In genomic region chr7:627661-628027, GRCh38 we compare ENCODE assay signal across 18 cellular contexts.
DNase-seq lines count a peak whose midpoint lies in the region; ATAC-seq, FAIRE-seq and TF ChIP-seq lines count a peak whose summit lies in the region.
"Had no signal": no experiment of that assay in that cellular context is flagged by ENCODE, and none has a peak within 500 bp of the region (broad histone marks: within the 10 kb centered on the region; RNA-seq: fewer than 3 reads in every experiment).

No MANE protein-coding gene starts in this region.

- H3K23ac ChIP-seq in IMR-90 (ENCODE audit: low read depth, low read length) = no peak overlapping the region
- H3K23ac ChIP-seq in H1 (ENCODE audit: insufficient read length) = no peak overlapping the region

- H3K9ac ChIP-seq in BLaER1 (no peak overlapping the region), IMR-90 (ENCODE audit: low read depth, low read length) (no peak overlapping the region), H1 (replicated peaks in 1 of 4; ENCODE audit: extremely low read depth in 1 of 4, low read depth in 3 of 4, low read length in 3 of 4) (no peak overlapping the region)

- H2AK5ac ChIP-seq in IMR-90 (ENCODE audit: low read depth, low read length) = no peak overlapping the region
- no peak overlapping the region for H2AK5ac ChIP-seq in H1 (ENCODE audit: low read depth, low read length)

- H3K79me2 ChIP-seq in H1 (ENCODE audit: control insufficient read depth in 1 of 2, insufficient read depth in 2 of 2, low read length in 2 of 2) = no peaks in the 10 kb centered on the region; a peak in 1 of 4 replicates

- H4K91ac ChIP-seq in IMR-90 (ENCODE audit: insufficient read depth, low read depth, low read length) (no peak overlapping the region), H1 (replicated peaks; ENCODE audit: insufficient read length, low read length) (no peak overlapping the region)

- H3K14ac ChIP-seq in IMR-90 (replicated peaks; ENCODE audit: low read depth, low read length) (no peak overlapping the region), H1 (ENCODE audit: insufficient read length) (no peak overlapping the region)

- H3K27me3 ChIP-seq in BLaER1 = no peaks in the 10 kb centered on the region
- H3K27me3 ChIP-seq in IMR-90 (ENCODE audit: control insufficient read depth, insufficient read depth, low read length) = no peaks in the 10 kb centered on the region
- H3K27me3 ChIP-seq in H1 (replicated peaks in 1 of 4; ENCODE audit: control insufficient read depth in 3 of 4, extremely low read depth in 1 of 4, insufficient read depth in 3 of 4, low read length in 3 of 4) = no peaks in the 10 kb centered on the region

- 92% methylated on average over 5 of the region's 17 CpGs; no CpG with 5 or more reads in 1 of the 2 experiments for WGBS in IMR-90 (ENCODE audit: extremely low coverage in 2 of 2, insufficient read length in 1 of 2), 2 experiments
- WGBS in H1 (ENCODE audit: extremely low coverage in 1 of 2, insufficient coverage in 1 of 2, insufficient read length in 1 of 2, insufficient replicate concordance in 2 of 2, low coverage in 1 of 2, low lambda C conversion rate in 2 of 2, missing lambda C conversion rate in 1 of 2), 2 experiments = 92% methylated on average over 11 of the region's 17 CpGs; no CpG with 5 or more reads in 1 of the 2 experiments

- no peak overlapping the region for H3K27ac Mint-ChIP-seq in natural killer cell treated with Interleukin-12 subunit alpha and Interleukin-12 subunit beta and Interleukin-15 and Interleukin-18, amount 100 ng/mL, for 72 hours
- H3K27ac Mint-ChIP-seq: CD4-positive, alpha-beta memory T cell had no signal

- H2AK9ac ChIP-seq in IMR-90 (replicated peaks; ENCODE audit: low read depth, low read length, poor library complexity) = no peak overlapping the region

- H2AFZ ChIP-seq in IMR-90 (replicated peaks; ENCODE audit: low read length, poor library complexity) (peak overlapping the region; percentile 21), H1 (ENCODE audit: low read length) (no peak overlapping the region)

- CTCF ChIA-PET in IMR-90 (lab: Yijun Ruan, JAX) = no interaction called here
- CTCF ChIA-PET in H1 (lab: Charles Lee; ENCODE audit: partially characterized antibody) = interaction anchor here (0.8 kb wide), 1 partner anchor 101 kb away, joined by 4 read pairs; no protein-coding TSS in a partner anchor

- no peak overlapping the region for H4K5ac ChIP-seq in IMR-90 (ENCODE audit: low read depth, low read length)
- no peak overlapping the region for H4K5ac ChIP-seq in H1 (ENCODE audit: insufficient read length, low read depth, low read length)

- no peak for TF ChIP-seq CTCF in IMR-90 (conservative IDR thresholded peaks at IDR 0.05; ENCODE audit: low read depth, low read length)
- TF ChIP-seq CTCF in H1 (IDR thresholded peaks at IDR 0.05; ENCODE audit: control extremely low read depth in 1 of 3, insufficient read depth in 1 of 3, low read depth in 1 of 3, low read length in 3 of 3) = no peak

- no peak for TF ChIP-seq EP300 in H1 (IDR thresholded peaks at IDR 0.05; ENCODE audit: borderline replicate concordance in 1 of 2, low read depth in 2 of 2, low read length in 2 of 2)

- BruUV-seq in IMR-90 (replicated peaks; lab: Mats Ljungman, UMichigan) = no TSS peak

- H3K56ac ChIP-seq in IMR-90 (ENCODE audit: extremely low read depth, insufficient read depth, low read length) (no peak overlapping the region), H1 (replicated peaks; ENCODE audit: insufficient read length, low read depth, low read length) (no peak overlapping the region)

- TF ChIP-seq RAD21 in IMR-90 (IDR thresholded peaks at IDR 0.05; ENCODE audit: low read length) (no peak), H1 (IDR thresholded peaks at IDR 0.05 in 1 of 2, conservative IDR thresholded peaks at IDR 0.05 in 1 of 2; ENCODE audit: low read depth in 2 of 2, low read length in 2 of 2) (no peak)

- DNase-seq in IMR-90 = no peak
- DNase-seq in H1 (ENCODE audit: low read depth in 1 of 2, low spot score in 2 of 2) = no peak
- DNase-seq in CD1c-positive myeloid dendritic cell (ENCODE audit: extremely low spot score) = no peak
- DNase-seq in AML-193 (lab: John Stamatoyannopoulos, UW) = no peak
- DNase-seq in natural killer cell treated with Interleukin-12 subunit alpha and Interleukin-12 subunit beta and Interleukin-15 and Interleukin-18, amount 100 ng/mL, for 72 hours (ENCODE audit: low spot score) = no peak
- DNase-seq: 8988T; ACHN; CD4-positive, alpha-beta memory T cell; COR-L47; DMS153; DND-41; GOT3; HCEC 1CT had no signal

- no peaks in the 10 kb centered on the region for H3K9me1 ChIP-seq in IMR-90 (ENCODE audit: insufficient read depth, low read length)

- peaks cover 0 to 4% of the 10 kb centered on the region in 2 donors for H3K4me1 Mint-ChIP-seq in natural killer cell treated with Interleukin-12 subunit alpha and Interleukin-12 subunit beta and Interleukin-15 and Interleukin-18, amount 100 ng/mL, for 72 hours (ENCODE audit: low read depth in 2 of 2)
- H3K4me1 Mint-ChIP-seq: CD14-positive monocyte had no signal

- H4K20me1 ChIP-seq in BLaER1 (peaks cover 13% of the 10 kb centered on the region), IMR-90 (ENCODE audit: insufficient read depth, low read length) (no peaks in the 10 kb centered on the region), H1 (replicated peaks in 1 of 2; ENCODE audit: control insufficient read depth in 1 of 2, insufficient read depth in 2 of 2, low read length in 2 of 2) (no peaks in the 10 kb centered on the region)

- no peak overlapping the region for H2BK5ac ChIP-seq in IMR-90 (ENCODE audit: low read depth, low read length, poor library complexity, severe bottlenecking)
- no peak overlapping the region for H2BK5ac ChIP-seq in H1 (ENCODE audit: low read depth, low read length)

- H2BK20ac ChIP-seq in IMR-90 (ENCODE audit: low read depth, low read length) = no peak overlapping the region
- H2BK20ac ChIP-seq in H1 (ENCODE audit: low read length) = no peak overlapping the region

- H2BK120ac ChIP-seq in IMR-90 (ENCODE audit: low read depth, low read length) (no peak overlapping the region), H1 (replicated peaks; ENCODE audit: low read depth, low read length) (no peak overlapping the region)

- TF ChIP-seq POLR2A in IMR-90 (IDR thresholded peaks at IDR 0.05; ENCODE audit: low read depth, low read length) (no peak), H1 (IDR thresholded peaks at IDR 0.05; ENCODE audit: control extremely low read depth in 1 of 2, low read depth in 2 of 2, low read length in 2 of 2) (no peak)

- H2BK15ac ChIP-seq in IMR-90 (ENCODE audit: low read depth, low read length) (no peak overlapping the region), H1 (ENCODE audit: low read length) (no peak overlapping the region)

- H3K36me3 ChIP-seq in BLaER1 (no peaks in the 10 kb centered on the region), IMR-90 (ENCODE audit: control insufficient read depth, insufficient read depth, low read length) (no peaks in the 10 kb centered on the region), H1 (ENCODE audit: control insufficient read depth in 2 of 4, insufficient read depth in 4 of 4, low read length in 3 of 4) (no peaks in the 10 kb centered on the region)

- no peak overlapping the region for H3K27ac ChIP-seq in BLaER1
- no peak overlapping the region for H3K27ac ChIP-seq in IMR-90 (ENCODE audit: insufficient read depth, low read length)
- H3K27ac ChIP-seq in H1 (ENCODE audit: low read depth, low read length) = no peak overlapping the region
- H3K27ac ChIP-seq: A549 had no signal

- H3K18ac ChIP-seq in IMR-90 (ENCODE audit: low read depth, low read length) (no peak overlapping the region), H1 (ENCODE audit: extremely low read depth, low read length) (no peak overlapping the region)

- H3K4me3 ChIP-seq in BLaER1 (no peak overlapping the region), IMR-90 (ENCODE audit: insufficient read depth, low read depth, low read length) (no peak overlapping the region), H1 (ENCODE audit: extremely low read depth in 1 of 4, insufficient read depth in 2 of 4, low read depth in 3 of 4, low read length in 4 of 4) (no peak overlapping the region)
- H3K4me3 ChIP-seq: A549 had no signal

- POLR2A ChIA-PET in IMR-90 (lab: Charles Lee; ENCODE audit: unreplicated experiment) = no interaction called here
- POLR2A ChIA-PET in H1 (lab: Charles Lee; ENCODE audit: partially characterized antibody) = interaction anchor here (0.6 kb wide), 1 partner anchor 251 kb away, joined by 3 read pairs; no protein-coding TSS in a partner anchor

- H4K8ac ChIP-seq in IMR-90 (ENCODE audit: low read depth in 2 of 2, low read length in 2 of 2) = no peak overlapping the region
- H4K8ac ChIP-seq in H1 (ENCODE audit: extremely low read depth, insufficient read depth, low read length) = peak overlapping the region; percentile 83; the same call in 1 of the 2 replicates

- H3K4me2 ChIP-seq in BLaER1 = peak overlapping the region; percentile 88
- no peak overlapping the region for H3K4me2 ChIP-seq in IMR-90 (ENCODE audit: low read depth, low read length)
- H3K4me2 ChIP-seq in H1 (ENCODE audit: insufficient read depth in 1 of 2, low read depth in 2 of 2, low read length in 2 of 2) = no peak overlapping the region
- H3K4me2 ChIP-seq: A549 had no signal

- no peak for ATAC-seq in IMR-90 (ENCODE audit: low read depth)
- ATAC-seq in natural killer cell treated with Interleukin-12 subunit alpha and Interleukin-12 subunit beta and Interleukin-15 and Interleukin-18, amount 100 ng/mL, for 72 hours = no peak

- H2BK12ac ChIP-seq in H1 (ENCODE audit: low read depth, low read length) = no peak overlapping the region

- intact Hi-C loops in IMR-90 (cut with micrococcal nuclease) = no loop called here

- H3K9me3 ChIP-seq in BLaER1 = peaks cover 31% of the 10 kb centered on the region
- H3K9me3 ChIP-seq in IMR-90 (ENCODE audit: control insufficient read depth, insufficient read depth, low read length) = peaks cover 5% of the 10 kb centered on the region
- H3K9me3 ChIP-seq in H1 (ENCODE audit: insufficient read depth in 2 of 2, low read depth in 1 of 2, low read length in 1 of 2) = peaks cover 0 to 6% of the 10 kb centered on the region in 2 experiments; a peak in 2 of 4 replicates
- H3K9me3 ChIP-seq: A549 had no signal

- dilution Hi-C loops in IMR-90 (cut with HindIII; ENCODE audit: low sequenced_read_pairs, unreplicated experiment) = no loop called here

- H3K79me1 ChIP-seq in IMR-90 (ENCODE audit: low read depth in 1 of 2, low read length in 2 of 2) (no peaks in the 10 kb centered on the region), H1 (ENCODE audit: low read depth, low read length) (no peaks in the 10 kb centered on the region)

- H3K4ac ChIP-seq in IMR-90 (ENCODE audit: low read depth, low read length) (no peak overlapping the region), H1 (replicated peaks; ENCODE audit: insufficient read length, low read depth, low read length) (no peak overlapping the region)

- in situ Hi-C loops in IMR-90 (cut with MboI; ENCODE audit: low sequenced_read_pairs) = no loop called here

- peaks cover 29% of the 10 kb centered on the region for H3K4me1 ChIP-seq in BLaER1
- H3K4me1 ChIP-seq in IMR-90 (ENCODE audit: control insufficient read depth, insufficient read depth, low read length) = no peaks in the 10 kb centered on the region
- no peaks in the 10 kb centered on the region; a peak in 1 of 7 replicates for H3K4me1 ChIP-seq in H1 (replicated peaks in 1 of 4; ENCODE audit: control insufficient read depth in 3 of 4, insufficient read depth in 4 of 4, low read length in 3 of 4)
- H3K4me1 ChIP-seq: A549 had no signal

- H3K9me3 Mint-ChIP-seq in natural killer cell treated with Interleukin-12 subunit alpha and Interleukin-12 subunit beta and Interleukin-15 and Interleukin-18, amount 100 ng/mL, for 72 hours = peaks cover 11% of the 10 kb centered on the region

- H3K4me3 Mint-ChIP-seq in natural killer cell treated with Interleukin-12 subunit alpha and Interleukin-12 subunit beta and Interleukin-15 and Interleukin-18, amount 100 ng/mL, for 72 hours = no peak overlapping the region
- H3K4me3 Mint-ChIP-seq: CD14-positive monocyte had no signal

- no peaks in the 10 kb centered on the region for H3K27me3 Mint-ChIP-seq in natural killer cell treated with Interleukin-12 subunit alpha and Interleukin-12 subunit beta and Interleukin-15 and Interleukin-18, amount 100 ng/mL, for 72 hours
- H3K27me3 Mint-ChIP-seq: CD4-positive, alpha-beta memory T cell had no signal

- FAIRE-seq in H1 (lab: Jason Lieb, UNC) = no peak
- FAIRE-seq: A549, G401.6, GM12892 had no signal

- H3K36me3 Mint-ChIP-seq in natural killer cell treated with Interleukin-12 subunit alpha and Interleukin-12 subunit beta and Interleukin-15 and Interleukin-18, amount 100 ng/mL, for 72 hours = peaks cover 16% of the 10 kb centered on the region
- H3K36me3 Mint-ChIP-seq: CD14-positive monocyte had no signal

- no peaks in the 10 kb centered on the region for H3K23me2 ChIP-seq in H1 (ENCODE audit: low read depth, low read length)
